In genomic region chr2:75379811-75380210, GRCh38 we compare ENCODE assay signal across 15 cellular contexts.
A peak's percentile ranks its signal among the peaks of the same experiment; 100 is the strongest.
DNase-seq lines count a peak whose midpoint lies in the region; ATAC-seq, FAIRE-seq and TF ChIP-seq lines count a peak whose summit lies in the region.
"Had no signal": no experiment of that assay in that cellular context is flagged by ENCODE, and none has a peak within 500 bp of the region (broad histone marks: within the 10 kb centered on the region; RNA-seq: fewer than 3 reads in every experiment).

No MANE protein-coding gene starts in this region.

- WGBS in A549 (ENCODE audit: missing lambda C conversion rate) = 57% methylated on average over 4 of the region's 4 CpGs

- H3F3A ChIP-seq in GM23338 (replicated peaks; ENCODE audit: low read depth) = no peaks in the 10 kb centered on the region

- H4K20me1 ChIP-seq in GM23338 (replicated peaks; ENCODE audit: insufficient read depth) = no peaks in the 10 kb centered on the region
- H4K20me1 ChIP-seq: BLaER1 had no signal

- DNase-seq in A549 (ENCODE audit: low read depth in 1 of 2, low spot score in 1 of 2) (no peak), GM23338 (ENCODE audit: low spot score) (no peak), WERI-Rb-1 (peak; percentile 12), epithelial cell of prostate (ENCODE audit: low read depth, low spot score) (peak; percentile 59), T-helper 2 cell (no peak), AG20443 (ENCODE audit: low spot score) (no peak)
- DNase-seq: AML-193; CD4-positive, CD25-positive, alpha-beta regulatory T cell; DMS53; IMR-90 had no signal

- H3K36me3 ChIP-seq in GM23338 (ENCODE audit: insufficient read depth) (no peaks in the 10 kb centered on the region), WERI-Rb-1 (no peaks in the 10 kb centered on the region)
- H3K36me3 ChIP-seq: BLaER1 had no signal

- H3K4me2 ChIP-seq in A549 = no peak overlapping the region
- H3K4me2 ChIP-seq in GM23338 = no peak overlapping the region
- H3K4me2 ChIP-seq: BLaER1 had no signal

- H3K4me1 ChIP-seq in A549 = no peaks in the 10 kb centered on the region
- H3K4me1 ChIP-seq in GM23338 (ENCODE audit: insufficient read depth) = no peaks in the 10 kb centered on the region
- H3K4me1 ChIP-seq: BLaER1 had no signal

- peak; percentile 59 for FAIRE-seq in A549 (lab: Jason Lieb, UNC)
- FAIRE-seq: GM19239, H54 had no signal

- peaks cover 7% of the 10 kb centered on the region; the same call in 2 of the 3 replicates for H3K4me1 Mint-ChIP-seq in GM23338
- H3K4me1 Mint-ChIP-seq: CD4-positive, CD25-positive, alpha-beta regulatory T cell had no signal

- ATAC-seq in A549 (no peak), GM23338 (no peak), HG03521 (IDR thresholded peaks at IDR 0.05; ENCODE audit: unreplicated experiment) (no peak)
- ATAC-seq: HCT116 had no signal

- peaks cover 4% of the 10 kb centered on the region; the same call in 2 of the 3 replicates for H3K36me3 Mint-ChIP-seq in GM23338 (ENCODE audit: low read depth)
- H3K36me3 Mint-ChIP-seq: CD4-positive, CD25-positive, alpha-beta regulatory T cell had no signal

- no peaks in the 10 kb centered on the region for H3K27me3 ChIP-seq in GM23338 (ENCODE audit: insufficient read depth)
- peaks cover 59% of the 10 kb centered on the region for H3K27me3 ChIP-seq in WERI-Rb-1 (ENCODE audit: insufficient read depth, low read depth, severe bottlenecking)
- H3K27me3 ChIP-seq: BLaER1 had no signal

- 0 out of 2 replicates have a peak overlapping the region, but pooled peaks have one; percentile 12 for H2AFZ ChIP-seq in GM23338

- H3K9me3 Mint-ChIP-seq in GM23338 = peaks cover 5% of the 10 kb centered on the region

- no peak for TF ChIP-seq RAD21 in A549 (conservative IDR thresholded peaks at IDR 0.05 in 1 of 2, IDR thresholded peaks at IDR 0.05 in 1 of 2)

- H3K9me3 ChIP-seq in A549 = no peaks in the 10 kb centered on the region
- no peaks in the 10 kb centered on the region for H3K9me3 ChIP-seq in WERI-Rb-1 (ENCODE audit: severe bottlenecking)
- H3K9me3 ChIP-seq: BLaER1 had no signal

- H3K4me3 Mint-ChIP-seq in GM23338 = no peak overlapping the region
- H3K4me3 Mint-ChIP-seq: CD4-positive, CD25-positive, alpha-beta regulatory T cell had no signal

- no peak overlapping the region for H3K27ac Mint-ChIP-seq in GM23338
- H3K27ac Mint-ChIP-seq: CD4-positive, CD25-positive, alpha-beta regulatory T cell had no signal

- peaks cover 6% of the 10 kb centered on the region for H3K9me2 ChIP-seq in GM23338 (ENCODE audit: insufficient read depth)

- no peak for TF ChIP-seq CTCF in A549 (IDR thresholded peaks at IDR 0.05)
- TF ChIP-seq CTCF in GM23338 (conservative IDR thresholded peaks at IDR 0.05; ENCODE audit: low read depth in 2 of 2) = no peak
- no peak for TF ChIP-seq CTCF in WERI-Rb-1 (IDR thresholded peaks at IDR 0.05; ENCODE audit: low read depth, low read length)

- no peaks in the 10 kb centered on the region for H3K79me2 ChIP-seq in GM23338 (replicated peaks; ENCODE audit: insufficient read depth)

- POLR2A ChIA-PET in A549 (lab: Yijun Ruan, JAX) = no interaction called here

- H3K27me3 Mint-ChIP-seq in GM23338 (ENCODE audit: insufficient read depth, low read depth, poor library complexity) = no peaks in the 10 kb centered on the region
- H3K27me3 Mint-ChIP-seq: CD4-positive, CD25-positive, alpha-beta regulatory T cell had no signal

- H3K4me3 ChIP-seq in A549 = no peak overlapping the region
- no peak overlapping the region for H3K4me3 ChIP-seq in GM23338
- no peak overlapping the region for H3K4me3 ChIP-seq in WERI-Rb-1 (ENCODE audit: low read depth, low read length)
- H3K4me3 ChIP-seq: BLaER1 had no signal

- CTCF ChIA-PET in A549 (lab: Yijun Ruan, JAX) = no interaction called here

- no peak for TF ChIP-seq POLR2A in A549 (IDR thresholded peaks at IDR 0.05; ENCODE audit: low read length)

- H3K27ac ChIP-seq in A549 = no peak overlapping the region
- no peak overlapping the region for H3K27ac ChIP-seq in GM23338 (ENCODE audit: low read depth)
- no peak overlapping the region for H3K27ac ChIP-seq in WERI-Rb-1
- H3K27ac ChIP-seq in epithelial cell of prostate = no peak overlapping the region
- H3K27ac ChIP-seq: BLaER1 had no signal

- no peak for TF ChIP-seq EP300 in A549 (IDR thresholded peaks at IDR 0.05)

TF ChIP-seq in A549, 52 proteins besides CTCF, POLR2A, EP300 and RAD21:
- no peak for TF ChIP-seq TFCP2L1 (CRISPR knock-in tag; IDR thresholded peaks at IDR 0.05)
- no peak for TF ChIP-seq ZFP36 (IDR thresholded peaks at IDR 0.05; ENCODE audit: borderline replicate concordance, partially characterized antibody)
- TF ChIP-seq HOXB13 (CRISPR knock-in tag; IDR thresholded peaks at IDR 0.05; ENCODE audit: low read depth) = no peak
- TF ChIP-seq JUNB (IDR thresholded peaks at IDR 0.05) = no peak
- TF ChIP-seq HDAC2 (IDR thresholded peaks at IDR 0.05) = no peak
- TF ChIP-seq E2F6 (IDR thresholded peaks at IDR 0.05; ENCODE audit: borderline replicate concordance, low read depth) = no peak
- TF ChIP-seq HES2 (IDR thresholded peaks at IDR 0.05) = no peak

TF ChIP-seq in GM23338, 12 proteins besides CTCF, POLR2A, EP300 and RAD21 (continues in another document):
- TF ChIP-seq EZH2phosphoT487 (IDR thresholded peaks at IDR 0.05; ENCODE audit: unreplicated experiment) (no peak), POLR2AphosphoS5 (IDR thresholded peaks at IDR 0.05; ENCODE audit: low read depth) (no peak), CREB1 (CRISPR knock-in tag; IDR thresholded peaks at IDR 0.05; ENCODE audit: low read depth) (no peak), ETS1 (IDR thresholded peaks at IDR 0.05) (no peak), EZH2 (IDR thresholded peaks at IDR 0.05; ENCODE audit: low read depth, unreplicated experiment) (no peak), REST (IDR thresholded peaks at IDR 0.05; ENCODE audit: unreplicated experiment) (no peak), ZNF114 (CRISPR knock-in tag; IDR thresholded peaks at IDR 0.05) (no peak)

Comparison
In these comparisons a context has a peak if more than half of its experiments do, and no peak if none do; other contexts are left out.
1. DNase-seq: peak in WERI-Rb-1 (single experiment) and epithelial cell of prostate (single experiment); none in A549 (0 of 2), GM23338 (single experiment), T-helper 2 cell (0 of 5) and AG20443 (single experiment).